1 cellular context compared by ENCODE assay signal in the genomic region with DNA sequence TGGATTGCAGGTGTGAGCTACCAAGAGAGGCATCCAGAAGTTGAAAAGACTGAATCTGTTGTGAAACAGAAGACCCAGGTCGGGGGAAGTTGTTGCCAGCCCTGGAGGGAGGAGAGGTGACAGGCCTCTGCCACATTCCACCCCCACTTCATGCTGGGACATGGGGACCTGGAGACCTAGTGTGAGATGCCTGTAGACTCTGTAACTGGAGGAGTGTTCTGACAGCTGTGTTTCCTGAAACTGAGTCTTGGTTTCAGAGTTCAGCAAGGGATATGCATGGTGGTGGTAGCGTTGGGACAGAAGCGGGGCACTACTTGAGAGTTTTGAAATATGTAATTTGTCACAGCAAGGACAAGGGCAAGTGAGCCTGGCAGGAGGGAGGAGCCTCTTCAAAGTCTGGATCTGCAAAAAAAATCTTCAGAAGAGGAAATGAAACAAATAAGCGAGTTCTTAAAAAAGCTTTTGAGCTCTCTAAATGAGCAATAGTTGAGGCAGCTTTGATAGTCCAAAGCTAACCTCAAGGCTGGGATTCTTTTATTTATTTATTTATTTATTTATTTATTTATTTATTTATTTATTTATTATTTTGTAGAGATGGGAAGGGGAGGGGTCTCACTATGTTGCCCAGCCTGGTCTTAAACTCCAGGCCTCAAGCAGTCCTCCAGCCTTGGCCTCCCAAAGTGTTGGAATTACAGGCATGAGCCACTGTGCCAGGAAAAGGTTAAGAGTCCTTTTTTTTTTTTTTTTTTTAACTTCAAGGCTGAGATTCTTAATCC.
TF ChIP-seq lines count a peak whose summit lies in the region.

No MANE protein-coding gene starts in this region.

TF ChIP-seq in GM12878, 131 proteins besides CTCF, POLR2A, EP300 and RAD21 (continued from another document):
- TF ChIP-seq REST (IDR thresholded peaks at IDR 0.05; ENCODE audit: low read depth, low read length) (0 out of 2 replicates have a peak, but pooled peaks have one; percentile 17), SREBF1 (IDR thresholded peaks at IDR 0.05; ENCODE audit: low read length) (no peak), NR2C1 (IDR thresholded peaks at IDR 0.05) (no peak), HDAC2 (IDR thresholded peaks at IDR 0.05) (no peak), MEF2B (IDR thresholded peaks at IDR 0.05; ENCODE audit: partially characterized antibody, poor library complexity, severe bottlenecking) (peak; percentile 76), NR2C2 (IDR thresholded peaks at IDR 0.05; ENCODE audit: borderline replicate concordance, control insufficient read depth, insufficient read length, low read depth) (no peak), IKZF1 (conservative IDR thresholded peaks at IDR 0.05) (peak; percentile 86), E2F4 (IDR thresholded peaks at IDR 0.05; ENCODE audit: low read depth, low read length) (no peak)
- TF ChIP-seq, protein P1, sequence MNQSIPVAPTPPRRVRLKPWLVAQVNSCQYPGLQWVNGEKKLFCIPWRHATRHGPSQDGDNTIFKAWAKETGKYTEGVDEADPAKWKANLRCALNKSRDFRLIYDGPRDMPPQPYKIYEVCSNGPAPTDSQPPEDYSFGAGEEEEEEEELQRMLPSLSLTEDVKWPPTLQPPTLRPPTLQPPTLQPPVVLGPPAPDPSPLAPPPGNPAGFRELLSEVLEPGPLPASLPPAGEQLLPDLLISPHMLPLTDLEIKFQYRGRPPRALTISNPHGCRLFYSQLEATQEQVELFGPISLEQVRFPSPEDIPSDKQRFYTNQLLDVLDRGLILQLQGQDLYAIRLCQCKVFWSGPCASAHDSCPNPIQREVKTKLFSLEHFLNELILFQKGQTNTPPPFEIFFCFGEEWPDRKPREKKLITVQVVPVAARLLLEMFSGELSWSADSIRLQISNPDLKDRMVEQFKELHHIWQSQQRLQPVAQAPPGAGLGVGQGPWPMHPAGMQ (IDR thresholded peaks at IDR 0.05; ENCODE audit: borderline replicate concordance), result no peak
- TF ChIP-seq, protein P2, sequence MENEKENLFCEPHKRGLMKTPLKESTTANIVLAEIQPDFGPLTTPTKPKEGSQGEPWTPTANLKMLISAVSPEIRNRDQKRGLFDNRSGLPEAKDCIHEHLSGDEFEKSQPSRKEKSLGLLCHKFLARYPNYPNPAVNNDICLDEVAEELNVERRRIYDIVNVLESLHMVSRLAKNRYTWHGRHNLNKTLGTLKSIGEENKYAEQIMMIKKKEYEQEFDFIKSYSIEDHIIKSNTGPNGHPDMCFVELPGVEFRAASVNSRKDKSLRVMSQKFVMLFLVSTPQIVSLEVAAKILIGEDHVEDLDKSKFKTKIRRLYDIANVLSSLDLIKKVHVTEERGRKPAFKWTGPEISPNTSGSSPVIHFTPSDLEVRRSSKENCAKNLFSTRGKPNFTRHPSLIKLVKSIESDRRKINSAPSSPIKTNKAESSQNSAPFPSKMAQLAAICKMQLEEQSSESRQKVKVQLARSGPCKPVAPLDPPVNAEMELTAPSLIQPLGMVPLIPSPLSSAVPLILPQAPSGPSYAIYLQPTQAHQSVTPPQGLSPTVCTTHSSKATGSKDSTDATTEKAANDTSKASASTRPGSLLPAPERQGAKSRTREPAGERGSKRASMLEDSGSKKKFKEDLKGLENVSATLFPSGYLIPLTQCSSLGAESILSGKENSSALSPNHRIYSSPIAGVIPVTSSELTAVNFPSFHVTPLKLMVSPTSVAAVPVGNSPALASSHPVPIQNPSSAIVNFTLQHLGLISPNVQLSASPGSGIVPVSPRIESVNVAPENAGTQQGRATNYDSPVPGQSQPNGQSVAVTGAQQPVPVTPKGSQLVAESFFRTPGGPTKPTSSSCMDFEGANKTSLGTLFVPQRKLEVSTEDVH (IDR thresholded peaks at IDR 0.05; ENCODE audit: low read depth, partially characterized antibody), result no peak
TF ChIP-seq in GM12878: peak in this region for 55.
